Comparison of ENCODE assay signal across 20 cellular contexts in genomic region chr21:42635848-42636534, GRCh38. TPM values are rescaled to one million over a fixed set of nuclear protein-coding genes. Genes with fewer than 3 reads are reported as not detected.
"Had no signal": no experiment of that assay in that cellular context is flagged by ENCODE, and none has a peak within 500 bp of the region (broad histone marks: within the 10 kb centered on the region; RNA-seq: fewer than 3 reads in every experiment).

No MANE protein-coding gene starts in this region.

- H3K27ac ChIP-seq: gastrocnemius medialis, ovary had no signal

- DNase-seq: activated CD4-positive, alpha-beta T cell treated with anti-CD3 and anti-CD28 coated beads, Interleukin-2, amount 50 U/mL, for 1 hour; activated CD8-positive, alpha-beta memory T cell treated with anti-CD3 and anti-CD28 coated beads for 24 hours; activated gamma-delta T cell treated with Interleukin-2 at 50 U/mL for 16 hours; cerebellar nuclear complex; dermis blood vessel endothelial cell; effector memory CD8-positive, alpha-beta T cell; gastrocnemius medialis; left cardiac atrium; midbrain; stimulated activated CD4-positive, alpha-beta T cell treated with anti-CD3 and anti-CD28 coated beads, Interleukin-15, amount 100 ng/mL, for 24 hours; stimulated activated CD4-positive, alpha-beta T cell treated with anti-CD3 and anti-CD28 coated beads, Interleukin-4, amount 100 ng/mL, for 1 hour; stimulated activated naive CD4-positive, alpha-beta T cell; T-helper 2 cell had no signal

- H3K27ac Mint-ChIP-seq: activated naive CD8-positive, alpha-beta T cell; effector memory CD8-positive, alpha-beta T cell had no signal

- H3K4me3 Mint-ChIP-seq: activated naive CD8-positive, alpha-beta T cell; effector memory CD8-positive, alpha-beta T cell; neural crest cell had no signal

- H3K36me3 ChIP-seq: gastrocnemius medialis, heart left ventricle, ovary, tibial nerve had no signal

- ATAC-seq: effector memory CD8-positive, alpha-beta T cell had no signal

- H3K4me1 ChIP-seq: gastrocnemius medialis had no signal

- H3K36me3 Mint-ChIP-seq: activated naive CD8-positive, alpha-beta T cell had no signal

- H3K9me3 ChIP-seq: gastrocnemius medialis, heart left ventricle, ovary, tibial nerve had no signal

- H3K9me3 Mint-ChIP-seq: effector memory CD8-positive, alpha-beta T cell; neural crest cell had no signal

- H3K27me3 ChIP-seq: ovary had no signal

- H3K4me3 ChIP-seq: gastrocnemius medialis, heart left ventricle, lung, ovary, tibial nerve had no signal

RNA-seq across cellular contexts. Expression of gene PDE9A, which starts 17.4 kb away (rescaled TPM):
- total RNA-seq: myocyte had no signal
